11 cellular contexts compared by ENCODE assay signal in genomic region chr1:9941-10717, GRCh38. TPM values are rescaled to one million over a fixed set of nuclear protein-coding genes. Genes with fewer than 3 reads are reported as not detected.
DNase-seq lines count a peak whose midpoint lies in the region; ATAC-seq and TF ChIP-seq lines count a peak whose summit lies in the region.
"Not testable (repeated sequence)": the region's sequence is repeated elsewhere in the genome, so short reads cannot be mapped to it uniquely, and the experiment has no call there.
"Had no signal": no experiment of that assay in that cellular context is flagged by ENCODE, and none has a peak within 500 bp of the region (broad histone marks: within the 10 kb centered on the region; RNA-seq: fewer than 3 reads in every experiment).

No MANE protein-coding gene starts in this region.

- not testable (repeated sequence) for H3K4me3 ChIP-seq in GM23338, upper lobe of right lung

- not testable (repeated sequence) for H3K27ac ChIP-seq in GM23338 (ENCODE audit: low read depth); upper lobe of right lung

- not testable (repeated sequence) for H3K9me3 Mint-ChIP-seq in GM23338; activated T-helper 1 cell treated with anti-CD3 and anti-CD28 coated beads, Interleukin-12 subunit alpha, Interleukin-12 subunit beta, Interleukin-2, Interleukin-4 antibody, amounts not matched to agents 30 ng/mL and 10 ng/mL and 1 ng/mL, durations not matched to agents 14 hours and 24 hours and 36 hours

- not testable (repeated sequence) for ATAC-seq in GM23338
- peak; percentile 35 to 72 for ATAC-seq in left cardiac atrium
- peak; percentile 50 for ATAC-seq in upper lobe of right lung

- intact Hi-C loops in activated T-helper 1 cell treated with anti-CD3 and anti-CD28 coated beads, Interleukin-12 subunit alpha, Interleukin-12 subunit beta, Interleukin-2, Interleukin-4 antibody, amounts not matched to agents 30 ng/mL and 10 ng/mL and 1 ng/mL, durations not matched to agents 14 hours and 24 hours and 36 hours (cut with micrococcal nuclease); left cardiac atrium (cut with DNase I); upper lobe of right lung (cut with DNase I): not testable (repeated sequence)

- not testable (repeated sequence) for TF ChIP-seq CTCF in GM23338 (conservative IDR thresholded peaks at IDR 0.05; ENCODE audit: low read depth in 2 of 2); upper lobe of right lung (IDR thresholded peaks at IDR 0.05)

- not testable (repeated sequence) for H3F3A ChIP-seq in GM23338 (replicated peaks; ENCODE audit: low read depth)

- DNase-seq in GM23338 (ENCODE audit: low spot score), result not testable (repeated sequence)
- DNase-seq in activated CD4-positive, alpha-beta T cell treated with anti-CD3 and anti-CD28 coated beads for 48 hours, result peak; percentile 30
- DNase-seq in activated T-helper 1 cell treated with anti-CD3 and anti-CD28 coated beads, Interleukin-12 subunit alpha, Interleukin-12 subunit beta, Interleukin-2, Interleukin-4 antibody, amounts not matched to agents 30 ng/mL and 10 ng/mL and 1 ng/mL, durations not matched to agents 14 hours and 24 hours and 36 hours (ENCODE audit: low spot score), result peak; percentile 34
- peak; percentile 12 for DNase-seq in central memory CD4-positive, alpha-beta T cell
- peak; percentile 23 for DNase-seq in left cardiac atrium
- DNase-seq in mucosa of gallbladder (ENCODE audit: low spot score), result peak; percentile 10
- DNase-seq in stimulated activated CD4-positive, alpha-beta T cell treated with anti-CD3 and anti-CD28 coated beads, Interleukin-15, amount 100 ng/mL, for 1 hour (ENCODE audit: low read depth in 1 of 2, low spot score in 1 of 2), result peak; percentile 3 to 12
- peak; percentile 53 for DNase-seq in upper lobe of right lung

- not testable (repeated sequence) for H3K4me1 ChIP-seq in GM23338 (ENCODE audit: insufficient read depth); upper lobe of right lung

- not testable (repeated sequence) for H3K27me3 Mint-ChIP-seq in GM23338 (ENCODE audit: insufficient read depth, low read depth, poor library complexity); activated T-helper 1 cell treated with anti-CD3 and anti-CD28 coated beads, Interleukin-12 subunit alpha, Interleukin-12 subunit beta, Interleukin-2, Interleukin-4 antibody, amounts not matched to agents 30 ng/mL and 10 ng/mL and 1 ng/mL, durations not matched to agents 14 hours and 24 hours and 36 hours (ENCODE audit: insufficient read depth)

- not testable (repeated sequence) for H3K4me1 Mint-ChIP-seq in GM23338; activated T-helper 1 cell treated with anti-CD3 and anti-CD28 coated beads, Interleukin-12 subunit alpha, Interleukin-12 subunit beta, Interleukin-2, Interleukin-4 antibody, amounts not matched to agents 30 ng/mL and 10 ng/mL and 1 ng/mL, durations not matched to agents 14 hours and 24 hours and 36 hours (ENCODE audit: low read depth)

- H3K9me3 ChIP-seq in upper lobe of right lung, result not testable (repeated sequence)

- H3K36me3 ChIP-seq in GM23338 (ENCODE audit: insufficient read depth); upper lobe of right lung: not testable (repeated sequence)

- not testable (repeated sequence) for H3K4me2 ChIP-seq in GM23338

- H3K36me3 Mint-ChIP-seq in GM23338 (ENCODE audit: low read depth); activated T-helper 1 cell treated with anti-CD3 and anti-CD28 coated beads, Interleukin-12 subunit alpha, Interleukin-12 subunit beta, Interleukin-2, Interleukin-4 antibody, amounts not matched to agents 30 ng/mL and 10 ng/mL and 1 ng/mL, durations not matched to agents 14 hours and 24 hours and 36 hours (ENCODE audit: low read depth): not testable (repeated sequence)

- not testable (repeated sequence) for H3K27me3 ChIP-seq in GM23338 (ENCODE audit: insufficient read depth); upper lobe of right lung

- H3K4me3 Mint-ChIP-seq in GM23338; activated T-helper 1 cell treated with anti-CD3 and anti-CD28 coated beads, Interleukin-12 subunit alpha, Interleukin-12 subunit beta, Interleukin-2, Interleukin-4 antibody, amounts not matched to agents 30 ng/mL and 10 ng/mL and 1 ng/mL, durations not matched to agents 14 hours and 24 hours and 36 hours: not testable (repeated sequence)

- H4K20me1 ChIP-seq in GM23338 (replicated peaks; ENCODE audit: insufficient read depth), result not testable (repeated sequence)

- not testable (repeated sequence) for H2AFZ ChIP-seq in GM23338

- not testable (repeated sequence) for H3K79me2 ChIP-seq in GM23338 (replicated peaks; ENCODE audit: insufficient read depth)

- not testable (repeated sequence) for H3K27ac Mint-ChIP-seq in GM23338; activated T-helper 1 cell treated with anti-CD3 and anti-CD28 coated beads, Interleukin-12 subunit alpha, Interleukin-12 subunit beta, Interleukin-2, Interleukin-4 antibody, amounts not matched to agents 30 ng/mL and 10 ng/mL and 1 ng/mL, durations not matched to agents 14 hours and 24 hours and 36 hours

- H3K9me2 ChIP-seq in GM23338 (ENCODE audit: insufficient read depth), result not testable (repeated sequence)

TF ChIP-seq in GM23338, 12 proteins besides CTCF, POLR2A, EP300 and RAD21:
- peak; percentile 47; the same call in 1 of the 2 replicates for TF ChIP-seq POLR2AphosphoS5 (IDR thresholded peaks at IDR 0.05; ENCODE audit: low read depth)

RNA-seq across cellular contexts. Expression of gene OR4F5, which starts 55.1 kb away (rescaled TPM):
- not detected in 2 replicates for total RNA-seq in GM23338 (2014; rRNA removed; shearing (Covaris generic))
- not detected in 2 replicates for polyA plus RNA-seq in GM23338 (2016; fragmentation: Nextera tagmentation; extraction: Ambion mirVana)
- not detected in 2 replicates for total RNA-seq in activated T-helper 1 cell treated with anti-CD3 and anti-CD28 coated beads, Interleukin-12 subunit alpha, Interleukin-12 subunit beta, Interleukin-2, Interleukin-4 antibody, amounts not matched to agents 30 ng/mL and 10 ng/mL and 1 ng/mL, durations not matched to agents 14 hours and 24 hours and 36 hours
- total RNA-seq in left cardiac atrium, result not detected
- not detected for total RNA-seq in mucosa of gallbladder
- total RNA-seq in upper lobe of right lung, result not detected
- total RNA-seq: right atrium auricular region; T-helper 2 cell treated with Interferon-gamma antibody and Interleukin-4, amounts not matched to agents 100 ng/mL and 5 ng/mL, for 36 hours; vagina had no signal
